8 cellular contexts compared by ENCODE assay signal in genomic region chr15:57705746-57706404, GRCh38. TPM values are rescaled to one million over a fixed set of nuclear protein-coding genes. Genes with fewer than 3 reads are reported as not detected.
DNase-seq lines count a peak whose midpoint lies in the region; ATAC-seq and TF ChIP-seq lines count a peak whose summit lies in the region.

No MANE protein-coding gene starts in this region.

- peaks cover 17 to 32% of the 10 kb centered on the region in 2 donors for H3K4me1 ChIP-seq in thoracic aorta (ENCODE audit: control insufficient read depth in 1 of 2, low read depth in 2 of 2)

- ATAC-seq in left lobe of liver (peak; percentile 18), thoracic aorta (ENCODE audit: insufficient number of reproducible peaks, low FRiP score, low read depth) (no peak), HG03135 (IDR thresholded peaks at IDR 0.05; ENCODE audit: unreplicated experiment) (no peak)

- no peak for TF ChIP-seq CTCF in thoracic aorta (IDR thresholded peaks at IDR 0.05)

- H3K36me3 ChIP-seq in thoracic aorta, result peaks cover 6% of the 10 kb centered on the region

- peaks cover 19% of the 10 kb centered on the region for H3K36me3 Mint-ChIP-seq in T-helper 1 cell treated with Interleukin-12 subunit alpha and Interleukin-12 subunit beta and Interleukin-4 antibody, amounts not matched to agents 30 μg/mL and 1 μg/mL, for 36 hours (ENCODE audit: low read depth)

- H3K4me3 Mint-ChIP-seq in T-helper 1 cell treated with Interleukin-12 subunit alpha and Interleukin-12 subunit beta and Interleukin-4 antibody, amounts not matched to agents 30 μg/mL and 1 μg/mL, for 36 hours, result peak overlapping the region; percentile 82

- peak overlapping the region; percentile 84 for H3K27ac ChIP-seq in angular gyrus (ENCODE audit: low read depth, low read length)
- H3K27ac ChIP-seq in thoracic aorta, result peak overlapping the region; percentile 96

- H3K27me3 ChIP-seq in thoracic aorta (replicated peaks; ENCODE audit: insufficient read depth), result no peaks in the 10 kb centered on the region

- peaks cover 47% of the 10 kb centered on the region for H3K4me1 Mint-ChIP-seq in T-helper 1 cell treated with Interleukin-12 subunit alpha and Interleukin-12 subunit beta and Interleukin-4 antibody, amounts not matched to agents 30 μg/mL and 1 μg/mL, for 36 hours (ENCODE audit: low read depth)

- H3K27me3 Mint-ChIP-seq in T-helper 1 cell treated with Interleukin-12 subunit alpha and Interleukin-12 subunit beta and Interleukin-4 antibody, amounts not matched to agents 30 μg/mL and 1 μg/mL, for 36 hours (ENCODE audit: low read depth), result peaks cover 7% of the 10 kb centered on the region

- peak overlapping the region; percentile 88 for H3K27ac Mint-ChIP-seq in T-helper 1 cell treated with Interleukin-12 subunit alpha and Interleukin-12 subunit beta and Interleukin-4 antibody, amounts not matched to agents 30 μg/mL and 1 μg/mL, for 36 hours

- H3K9me3 Mint-ChIP-seq in T-helper 1 cell treated with Interleukin-12 subunit alpha and Interleukin-12 subunit beta and Interleukin-4 antibody, amounts not matched to agents 30 μg/mL and 1 μg/mL, for 36 hours, result no peaks in the 10 kb centered on the region

- no peaks in the 10 kb centered on the region for H3K9me3 ChIP-seq in thoracic aorta

- peak overlapping the region; percentile 75 for H3K4me3 ChIP-seq in thoracic aorta

- DNase-seq in T-helper 1 cell (no peak), left lobe of liver (ENCODE audit: low spot score) (no peak), thoracic aorta (ENCODE audit: low spot score) (no peak), C1 segment of cervical spinal cord (lab: John Stamatoyannopoulos, UW) (no peak)
- no peak for DNase-seq in effector CD8-positive, alpha-beta T cell (lab: John Stamatoyannopoulos, UW)

RNA-seq across cellular contexts. Expression of gene POLR2M, which starts 0.6 kb away (rescaled TPM):
- total RNA-seq in left lobe of liver (21.3 TPM), thoracic aorta (100 to 1,000 TPM in 1 of 2 donors, 10 to 100 TPM in 1; 90.2 to 199 TPM)
